ENCODE assay signal across 1 cellular context in the genomic region with DNA sequence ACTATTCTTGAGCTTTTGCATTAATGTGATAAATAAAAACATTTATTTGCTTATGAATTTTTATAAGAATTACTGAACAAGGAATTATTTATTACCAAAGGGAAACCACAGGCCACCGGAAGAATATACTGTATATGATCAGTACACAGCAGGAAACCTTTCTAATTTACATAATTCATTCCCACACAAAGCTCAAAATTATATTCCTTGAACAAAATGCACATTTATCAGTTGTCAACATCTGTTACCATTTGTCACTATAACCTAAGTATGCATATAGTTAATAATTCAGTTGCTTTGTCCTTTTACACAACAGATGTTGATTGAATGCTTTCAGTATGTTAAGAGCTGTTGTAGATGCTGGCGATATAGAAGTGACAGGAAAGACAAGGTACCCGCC.
TF ChIP-seq lines count a peak whose summit lies in the region.

No MANE protein-coding gene starts in this region.

TF ChIP-seq in HepG2, 621 proteins besides CTCF, POLR2A, EP300 and RAD21:
- TF ChIP-seq SIN3B (IDR thresholded peaks at IDR 0.05; ENCODE audit: low read length) = no peak
- TF ChIP-seq HOMEZ (CRISPR knock-in tag; IDR thresholded peaks at IDR 0.05; ENCODE audit: low read depth) = no peak
- TF ChIP-seq ZNF34 (CRISPR knock-in tag; IDR thresholded peaks at IDR 0.05; ENCODE audit: borderline replicate concordance) = no peak
- no peak for TF ChIP-seq ZNF256 (CRISPR knock-in tag; conservative IDR thresholded peaks at IDR 0.05)
- no peak for TF ChIP-seq ZKSCAN5 (CRISPR knock-in tag; IDR thresholded peaks at IDR 0.05)
- no peak for TF ChIP-seq PHB2 (IDR thresholded peaks at IDR 0.05; ENCODE audit: partially characterized antibody)
- no peak for TF ChIP-seq ARHGAP35 (CRISPR knock-in tag; IDR thresholded peaks at IDR 0.05; ENCODE audit: borderline replicate concordance)
